12 cellular contexts compared by ENCODE assay signal in the genomic region with DNA sequence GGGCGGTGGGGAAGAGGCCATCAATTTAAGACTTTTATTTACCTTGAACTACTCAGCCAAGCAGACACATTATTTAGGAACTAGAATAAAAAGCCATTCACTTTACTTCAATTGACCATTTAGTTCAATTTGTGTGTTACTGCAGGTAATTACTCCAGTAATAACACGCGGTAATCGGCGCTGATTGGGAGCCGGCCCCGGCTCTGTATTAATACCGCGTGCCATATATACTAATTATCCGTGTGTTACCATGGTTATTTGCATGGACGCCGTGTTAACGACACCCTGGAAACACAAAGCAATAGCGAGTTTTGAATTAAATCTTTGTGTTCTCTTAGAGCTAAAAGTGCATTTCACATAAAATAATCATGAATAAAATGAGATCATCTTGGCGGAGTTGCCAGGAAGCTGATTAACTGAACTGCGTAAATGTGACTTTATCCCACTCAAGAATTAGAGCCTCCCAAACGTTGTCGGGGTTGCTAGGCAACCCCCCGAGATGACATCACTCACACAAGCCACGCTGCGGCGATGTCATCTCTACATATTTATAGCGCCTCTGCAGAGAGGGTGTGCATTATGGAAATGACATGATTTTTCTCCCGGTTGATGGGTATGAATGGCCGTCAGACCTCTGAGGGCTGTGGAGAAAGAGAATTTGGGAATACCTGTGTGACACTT. TPM values are rescaled to one million over a fixed set of nuclear protein-coding genes. Genes with fewer than 3 reads are reported as not detected.
DNase-seq lines count a peak whose midpoint lies in the region; ATAC-seq and TF ChIP-seq lines count a peak whose summit lies in the region.
"Had no signal": no experiment of that assay in that cellular context is flagged by ENCODE, and none has a peak within 500 bp of the region (broad histone marks: within the 10 kb centered on the region; RNA-seq: fewer than 3 reads in every experiment).

No MANE protein-coding gene starts in this region.

- no peaks in the 10 kb centered on the region for H3K9me3 Mint-ChIP-seq in activated CD4-positive, alpha-beta T cell treated with anti-CD3 and anti-CD28 coated beads, Interleukin-2, amount 10 ng/mL, durations not matched to agents 7 days and 5 days

- no peak overlapping the region for H2AFZ ChIP-seq in ACC112 (ENCODE audit: low read length, unreplicated experiment)
- no peak overlapping the region for H2AFZ ChIP-seq in smooth muscle cell (ENCODE audit: low read depth)
- H2AFZ ChIP-seq: parathyroid adenoma, PC-9 had no signal

- no peaks in the 10 kb centered on the region for H3F3A ChIP-seq in smooth muscle cell (ENCODE audit: low read depth)

- H3K4me1 ChIP-seq in ACC112 (ENCODE audit: control insufficient read depth, insufficient read depth, low read length, unreplicated experiment) (peaks cover 15% of the 10 kb centered on the region), smooth muscle cell (ENCODE audit: low read depth) (no peaks in the 10 kb centered on the region), stomach (peaks cover 0 to 11% (median 3%) of the 10 kb centered on the region in 4 donors)
- H3K4me1 ChIP-seq: parathyroid adenoma had no signal

- no peak overlapping the region for H3K4me2 ChIP-seq in smooth muscle cell
- H3K4me2 ChIP-seq: PC-9 had no signal

- ATAC-seq in GM18861 (IDR thresholded peaks at IDR 0.05; ENCODE audit: unreplicated experiment), result no peak

- no peaks in the 10 kb centered on the region for H3K36me3 Mint-ChIP-seq in activated CD4-positive, alpha-beta T cell treated with anti-CD3 and anti-CD28 coated beads, Interleukin-2, amount 10 ng/mL, durations not matched to agents 7 days and 5 days (ENCODE audit: low read depth)

- H3K36me3 ChIP-seq in ACC112 (ENCODE audit: insufficient read depth, low read length) (no peaks in the 10 kb centered on the region), smooth muscle cell (ENCODE audit: low read depth) (no peaks in the 10 kb centered on the region), stomach (no peaks in the 10 kb centered on the region)

- POLR2A ChIA-PET in activated CD4-positive, alpha-beta T cell treated with anti-CD3 and anti-CD28 coated beads, Interleukin-2, amount 10 ng/mL, durations not matched to agents 7 days and 5 days (lab: Charles Lee), result interaction anchor here (0.9 kb wide), 1 partner anchor 12 kb away, joined by 4 read pairs; no protein-coding TSS in a partner anchor

- WGBS in smooth muscle cell (ENCODE audit: low lambda C conversion rate), result 89% methylated on average over 25 of the region's 25 CpGs
- WGBS in stomach, 5 donors, result 75 to 84% (median 80%) methylated on average over 25 of the region's 25 CpGs

- H3K27me3 ChIP-seq in ACC112 (ENCODE audit: insufficient read depth, low read length) (peaks cover 13% of the 10 kb centered on the region), smooth muscle cell (ENCODE audit: low read depth) (no peaks in the 10 kb centered on the region), stomach (no peaks in the 10 kb centered on the region)

- TF ChIP-seq POLR2A in stomach (IDR thresholded peaks at IDR 0.05), result no peak

- H3K79me2 ChIP-seq in ACC112 (ENCODE audit: control insufficient read depth, insufficient read depth, low read length, unreplicated experiment) (no peaks in the 10 kb centered on the region), smooth muscle cell (ENCODE audit: low read depth) (no peaks in the 10 kb centered on the region)
- H3K79me2 ChIP-seq: parathyroid adenoma had no signal

- DNase-seq in NCI-H1417 treated with DMSO at 0.1 percent for 48 hours (lab: John Stamatoyannopoulos, UW), result peak; percentile 72
- peak in 51 of 61 donors; percentile 26 to 95 (median 68) for DNase-seq in caudate nucleus (lab: John Stamatoyannopoulos, UW)
- DNase-seq in medulla oblongata (ENCODE audit: extremely low spot score), result peak; percentile 56
- DNase-seq in smooth muscle cell (lab: John Stamatoyannopoulos, UW; ENCODE audit: unreplicated experiment), result no peak
- DNase-seq in stomach, result no peak
- DNase-seq in activated CD4-positive, alpha-beta T cell treated with anti-CD3 and anti-CD28 coated beads, Interleukin-2, amount 10 ng/mL, durations not matched to agents 7 days and 5 days, result no peak
- DNase-seq: PC-9 had no signal

- no peaks in the 10 kb centered on the region for H4K20me1 ChIP-seq in smooth muscle cell (ENCODE audit: low read depth)

- TF ChIP-seq EP300 in stomach (IDR thresholded peaks at IDR 0.05), result no peak

- peaks cover 28% of the 10 kb centered on the region for H3K27me3 Mint-ChIP-seq in activated CD4-positive, alpha-beta T cell treated with anti-CD3 and anti-CD28 coated beads, Interleukin-2, amount 10 ng/mL, durations not matched to agents 7 days and 5 days
- H3K27me3 Mint-ChIP-seq: activated naive CD8-positive, alpha-beta T cell had no signal

- H3K4me3 Mint-ChIP-seq in activated CD4-positive, alpha-beta T cell treated with anti-CD3 and anti-CD28 coated beads, Interleukin-2, amount 10 ng/mL, durations not matched to agents 7 days and 5 days, result no peak overlapping the region
- H3K4me3 Mint-ChIP-seq: activated naive CD8-positive, alpha-beta T cell had no signal

- no peak for TF ChIP-seq CTCF in smooth muscle cell (IDR thresholded peaks at IDR 0.05; ENCODE audit: borderline replicate concordance, insufficient read depth, poor library complexity, severe bottlenecking)
- no peak for TF ChIP-seq CTCF in stomach (IDR thresholded peaks at IDR 0.05)

- H3K4me1 Mint-ChIP-seq in activated CD4-positive, alpha-beta T cell treated with anti-CD3 and anti-CD28 coated beads, Interleukin-2, amount 10 ng/mL, durations not matched to agents 7 days and 5 days, result no peaks in the 10 kb centered on the region

- intact Hi-C loops in stomach (cut with DNase I; ENCODE audit: low total_unique reads), result no loop called here

- H3K9me3 ChIP-seq in smooth muscle cell (replicated peaks; ENCODE audit: low read depth), result no peaks in the 10 kb centered on the region
- peaks cover 0 to 25% (median 10%) of the 10 kb centered on the region in 4 donors for H3K9me3 ChIP-seq in stomach

- CTCF ChIA-PET in activated CD4-positive, alpha-beta T cell treated with anti-CD3 and anti-CD28 coated beads, Interleukin-2, amount 10 ng/mL, durations not matched to agents 7 days and 5 days (lab: Charles Lee), result no interaction called here

- H3K27ac ChIP-seq in ACC112 (ENCODE audit: low read depth, low read length) (peak overlapping the region; percentile 65), caudate nucleus (ENCODE audit: low read depth, low read length) (peak overlapping the region; percentile 66), smooth muscle cell (ENCODE audit: low read depth) (no peak overlapping the region), stomach (peak overlapping the region in 2 of 5 donors; percentile 8 to 60)
- H3K27ac ChIP-seq: parathyroid adenoma, PC-9 had no signal

- no peak overlapping the region for H3K27ac Mint-ChIP-seq in activated CD4-positive, alpha-beta T cell treated with anti-CD3 and anti-CD28 coated beads, Interleukin-2, amount 10 ng/mL, durations not matched to agents 7 days and 5 days

- H3K4me3 ChIP-seq in ACC112 (ENCODE audit: low read depth, low read length) (0 out of 2 replicates have a peak overlapping the region, but pooled peaks have one; percentile 28), smooth muscle cell (no peak overlapping the region), stomach (no peak overlapping the region)
- H3K4me3 ChIP-seq: PC-9 had no signal

- H3K9ac ChIP-seq in smooth muscle cell (ENCODE audit: low read depth), result no peak overlapping the region
- H3K9ac ChIP-seq: parathyroid adenoma had no signal

RNA-seq across cellular contexts. Expression of gene RNU6ATAC, which starts 41.4 kb away (rescaled TPM):
- total RNA-seq in smooth muscle cell (not detected in 2 replicates), stomach (not detected)
- polyA plus RNA-seq in smooth muscle cell (not detected in 2 replicates), stomach (not detected)
- total RNA-seq in activated CD4-positive, alpha-beta T cell treated with anti-CD3 and anti-CD28 coated beads, Interleukin-2, amount 10 ng/mL, durations not matched to agents 7 days and 5 days, result 10 to 100 TPM in 1 of 2 experiments, not detected in 1; 27.2 TPM
- polyA plus RNA-seq: BJ had no signal

Comparison
In these comparisons a context has a peak if more than half of its experiments do, and no peak if none do; other contexts are left out.
1. DNase-seq: peak in NCI-H1417 treated with DMSO at 0.1 percent for 48 hours (single experiment), caudate nucleus (51 of 61) and medulla oblongata (single experiment); none in smooth muscle cell (single experiment), stomach (single experiment) and activated CD4-positive, alpha-beta T cell treated with anti-CD3 and anti-CD28 coated beads, Interleukin-2, amount 10 ng/mL, durations not matched to agents 7 days and 5 days (single experiment).